ENCODE assay signal across 16 cellular contexts in the genomic region with DNA sequence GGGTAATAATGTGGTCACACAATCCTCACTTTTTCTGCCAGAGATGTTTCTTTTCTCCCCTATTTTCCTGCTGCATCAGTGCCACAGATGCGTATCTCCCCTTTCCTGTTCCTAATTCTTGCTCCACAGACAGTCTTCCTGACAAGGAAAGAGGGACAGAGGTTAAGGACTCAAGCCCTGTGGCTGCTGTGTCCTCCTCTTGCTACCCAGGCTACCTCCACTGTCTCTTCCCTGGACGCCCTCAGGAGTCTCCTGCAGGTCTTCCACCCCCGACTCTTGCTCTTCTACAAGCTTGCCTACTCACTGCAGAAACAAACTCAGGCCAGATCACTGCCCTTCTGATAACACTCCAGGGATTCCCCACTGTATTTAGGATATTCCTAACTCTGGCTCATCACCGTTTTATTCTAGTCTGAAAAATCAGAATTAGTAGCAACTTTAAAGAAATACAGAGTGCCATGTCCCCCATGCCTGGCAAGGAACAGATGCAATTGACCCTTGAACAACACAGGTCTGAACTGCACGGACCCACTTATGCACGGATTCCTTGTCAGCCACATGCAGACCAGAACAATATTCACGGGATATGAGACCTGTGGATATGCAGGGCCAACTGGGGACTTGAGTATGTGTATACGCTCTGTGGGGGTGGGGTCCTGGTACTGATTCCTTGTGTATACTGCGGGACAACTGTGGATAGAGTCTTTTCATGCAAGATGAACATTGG.
DNase-seq lines count a peak whose midpoint lies in the region; ATAC-seq and TF ChIP-seq lines count a peak whose summit lies in the region.
"Had no signal": no experiment of that assay in that cellular context is flagged by ENCODE, and none has a peak within 500 bp of the region (broad histone marks: within the 10 kb centered on the region; RNA-seq: fewer than 3 reads in every experiment).

No MANE protein-coding gene starts in this region.

- peaks cover 37% of the 10 kb centered on the region for H4K20me1 ChIP-seq in osteoblast (ENCODE audit: insufficient read depth, low read length)

- H3K27me3 ChIP-seq in Panc1 (ENCODE audit: control insufficient read depth, insufficient read depth, low read length), result no peaks in the 10 kb centered on the region
- H3K27me3 ChIP-seq in osteoblast (ENCODE audit: insufficient read depth, low read length), result no peaks in the 10 kb centered on the region
- H3K27me3 ChIP-seq: BE2C, SJSA1 had no signal

- CTCF ChIA-PET in Calu3 (lab: Charles Lee), result interaction anchor here (0.8 kb wide), 1 partner anchor 139 kb away, joined by 3 read pairs; no protein-coding TSS in a partner anchor
- CTCF ChIA-PET in Panc1 (lab: Charles Lee), result no interaction called here

- POLR2A ChIA-PET in Panc1 (lab: Charles Lee), result interaction anchor here (0.6 kb wide), 1 partner anchor 9 kb away, joined by 3 read pairs; no protein-coding TSS in a partner anchor

- H3K36me3 Mint-ChIP-seq in Calu3 (ENCODE audit: insufficient read depth, unreplicated experiment) (peaks cover 85% of the 10 kb centered on the region), endothelial cell (ENCODE audit: low read depth, unreplicated experiment) (peaks cover 57% of the 10 kb centered on the region)

- no peaks in the 10 kb centered on the region for H3K27me3 Mint-ChIP-seq in Calu3 (ENCODE audit: unreplicated experiment)
- H3K27me3 Mint-ChIP-seq in endothelial cell (ENCODE audit: unreplicated experiment), result peaks cover 12% of the 10 kb centered on the region

- H3K27ac ChIP-seq in Panc1 (ENCODE audit: low read length), result no peak overlapping the region
- peak overlapping the region; percentile 10 for H3K27ac ChIP-seq in osteoblast (ENCODE audit: low read depth, low read length)
- H3K27ac ChIP-seq: GM23248, SJSA1 had no signal

- H3K4me3 ChIP-seq in Panc1 (ENCODE audit: low read depth in 2 of 2, low read length in 2 of 2) (no peak overlapping the region), osteoblast (ENCODE audit: insufficient read depth, low read length) (no peak overlapping the region)
- H3K4me3 ChIP-seq: GM23248, SJSA1 had no signal

- ATAC-seq in Panc1, result peak; percentile 40; the same call in 1 of the 2 replicates

- no peak overlapping the region for H3K4me3 Mint-ChIP-seq in Calu3 (ENCODE audit: low read depth, unreplicated experiment)
- peak overlapping the region; percentile 16 for H3K4me3 Mint-ChIP-seq in endothelial cell (ENCODE audit: unreplicated experiment)

- no peak overlapping the region for H3K4me2 ChIP-seq in osteoblast (ENCODE audit: insufficient read depth, low read length)

- in situ Hi-C loops in Panc1 (cut with HindIII; ENCODE audit: low pct_unique_long_range_greater_than_20kb, low sequenced_read_pairs), result no loop called here

- intact Hi-C loops in Calu3 (cut with micrococcal nuclease; ENCODE audit: unreplicated experiment), result no loop called here
- intact Hi-C loops in Panc1 (cut with micrococcal nuclease; ENCODE audit: unreplicated experiment), result no loop called here

- H3K27ac Mint-ChIP-seq in Calu3 (ENCODE audit: unreplicated experiment), result peak overlapping the region; percentile 20
- H3K27ac Mint-ChIP-seq in endothelial cell (ENCODE audit: unreplicated experiment), result peak overlapping the region; percentile 88

- H3K4me1 Mint-ChIP-seq in Calu3 (ENCODE audit: low read depth, unreplicated experiment), result peaks cover 26% of the 10 kb centered on the region
- peaks cover 43% of the 10 kb centered on the region for H3K4me1 Mint-ChIP-seq in endothelial cell (ENCODE audit: unreplicated experiment)

- DNase-seq in Calu3 (no peak), Panc1 (ENCODE audit: low read depth, low spot score) (no peak), endothelial cell (ENCODE audit: low spot score) (no peak), osteoblast (ENCODE audit: insufficient read length, low spot score, missing footprints) (no peak), mesenteric fat pad (ENCODE audit: low spot score) (no peak), ureter (ENCODE audit: low spot score) (no peak), cerebellum (ENCODE audit: low spot score) (no peak)
- DNase-seq: BE2C, DMS 273 treated with DMSO at 0.1 percent for 48 hours, GM23248, NCI-H146, NCI-H2081 treated with DMSO at 0.1 percent for 48 hours, NCI-H2227 treated with DMSO at 0.1 percent for 48 hours, NCI-H526, RPMI8226 had no signal

- no peak overlapping the region for H2AFZ ChIP-seq in osteoblast (ENCODE audit: low read length)
- H2AFZ ChIP-seq: GM23248 had no signal

- H3K79me2 ChIP-seq in osteoblast (ENCODE audit: insufficient read depth, low read length), result peaks cover 57% of the 10 kb centered on the region

- H3K36me3 ChIP-seq in Panc1 (ENCODE audit: control insufficient read depth, insufficient read depth, low read length) (peaks cover 49% of the 10 kb centered on the region), osteoblast (ENCODE audit: insufficient read depth, low read length) (peaks cover 76% of the 10 kb centered on the region)

- TF ChIP-seq CTCF in Calu3 (IDR thresholded peaks at IDR 0.05; ENCODE audit: unreplicated experiment) (no peak), Panc1 (IDR thresholded peaks at IDR 0.05) (no peak), endothelial cell (IDR thresholded peaks at IDR 0.05; ENCODE audit: unreplicated experiment) (no peak), osteoblast (IDR thresholded peaks at IDR 0.05; ENCODE audit: extremely low read depth, low read depth, low read length) (no peak)

- H3K9me3 ChIP-seq in Panc1 (ENCODE audit: control insufficient read depth, insufficient read depth, low read depth, low read length) (no peaks in the 10 kb centered on the region), osteoblast (ENCODE audit: low read depth, low read length) (no peaks in the 10 kb centered on the region)
- H3K9me3 ChIP-seq: BE2C, SJSA1 had no signal

- H3K4me1 ChIP-seq in Panc1 (ENCODE audit: control insufficient read depth, insufficient read depth, low read length) (no peaks in the 10 kb centered on the region), osteoblast (ENCODE audit: insufficient read depth, low read length) (no peaks in the 10 kb centered on the region)
- H3K4me1 ChIP-seq: BE2C had no signal

- BruUV-seq in Calu3 (replicated peaks; lab: Mats Ljungman, UMichigan), result no TSS peak
- BruUV-seq in Panc1 (replicated peaks; lab: Mats Ljungman, UMichigan), result no TSS peak

- H3K9me3 Mint-ChIP-seq in Calu3 (ENCODE audit: low read depth, unreplicated experiment) (no peaks in the 10 kb centered on the region), endothelial cell (ENCODE audit: unreplicated experiment) (no peaks in the 10 kb centered on the region)
